1 cellular context compared by ENCODE assay signal in the genomic region with DNA sequence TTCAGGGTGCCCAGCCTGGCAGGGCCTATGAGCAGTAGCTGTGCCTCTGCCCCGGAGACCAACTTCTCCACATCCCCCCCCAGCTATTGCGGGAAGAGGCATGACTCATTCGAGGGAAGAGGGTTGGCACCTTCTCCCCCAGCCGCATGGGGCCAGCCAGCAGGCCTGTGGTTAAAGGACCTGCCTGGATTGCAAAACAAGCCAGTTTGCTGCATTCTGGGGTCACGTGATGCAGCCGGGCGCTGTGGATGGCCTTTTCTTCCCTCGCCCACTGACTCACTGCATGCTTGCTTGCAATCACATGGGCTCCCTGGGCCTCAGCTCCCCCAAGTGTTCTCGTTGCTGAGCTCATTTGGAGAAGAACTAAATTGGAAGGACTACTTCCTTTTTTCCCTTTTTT.
TF ChIP-seq lines count a peak whose summit lies in the region.

No MANE protein-coding gene starts in this region.

TF ChIP-seq in H1, 55 proteins besides CTCF, POLR2A, EP300 and RAD21 (continued from another document):
- TF ChIP-seq, protein P1, sequence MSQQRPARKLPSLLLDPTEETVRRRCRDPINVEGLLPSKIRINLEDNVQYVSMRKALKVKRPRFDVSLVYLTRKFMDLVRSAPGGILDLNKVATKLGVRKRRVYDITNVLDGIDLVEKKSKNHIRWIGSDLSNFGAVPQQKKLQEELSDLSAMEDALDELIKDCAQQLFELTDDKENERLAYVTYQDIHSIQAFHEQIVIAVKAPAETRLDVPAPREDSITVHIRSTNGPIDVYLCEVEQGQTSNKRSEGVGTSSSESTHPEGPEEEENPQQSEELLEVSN (IDR thresholded peaks at IDR 0.05), result no peak
- peak; percentile 38; the same call in 1 of the 2 replicates for TF ChIP-seq USF2 (IDR thresholded peaks at IDR 0.05; ENCODE audit: low read length)
- no peak for TF ChIP-seq CBX8 (IDR thresholded peaks at IDR 0.05; ENCODE audit: borderline replicate concordance, low read depth, low read length)
- TF ChIP-seq TEAD4 (IDR thresholded peaks at IDR 0.05; ENCODE audit: low read depth, low read length), result no peak
- no peak for TF ChIP-seq ZNF274 (IDR thresholded peaks at IDR 0.05; ENCODE audit: borderline replicate concordance, extremely low read depth, low read length)
